ENCODE assay signal across 12 cellular contexts in genomic region chr10:91643700-91644099, GRCh38. TPM values are rescaled to one million over a fixed set of nuclear protein-coding genes. Genes with fewer than 3 reads are reported as not detected.
A peak's percentile ranks its signal among the peaks of the same experiment; 100 is the strongest.
DNase-seq lines count a peak whose midpoint lies in the region; ATAC-seq and TF ChIP-seq lines count a peak whose summit lies in the region.
"Had no signal": no experiment of that assay in that cellular context is flagged by ENCODE, and none has a peak within 500 bp of the region (broad histone marks: within the 10 kb centered on the region; RNA-seq: fewer than 3 reads in every experiment).

No MANE protein-coding gene starts in this region.

- TF ChIP-seq CTCF in A673 (conservative IDR thresholded peaks at IDR 0.05; ENCODE audit: low read depth, low read length), result peak; percentile 41
- TF ChIP-seq CTCF in H9 (conservative IDR thresholded peaks at IDR 0.05), result peak; percentile 77
- peak; percentile 19 to 21 for TF ChIP-seq CTCF in brain (conservative IDR thresholded peaks at IDR 0.05)

- no CpG with 5 or more reads among the region's 5 CpGs for WGBS in H9 (ENCODE audit: extremely low coverage, insufficient read length, low lambda C conversion rate)

- H2BK20ac ChIP-seq in H9 (ENCODE audit: low read depth, low read length, poor library complexity, severe bottlenecking), result no peak overlapping the region

- no peak overlapping the region for H3K56ac ChIP-seq in H9 (ENCODE audit: insufficient read length, low read depth, low read length)

- H3T11ph ChIP-seq in H9 (ENCODE audit: low read length), result no peak overlapping the region

- no peak overlapping the region for H2BK120ac ChIP-seq in H9 (ENCODE audit: low read depth, low read length, poor library complexity, severe bottlenecking)

- POLR2A ChIA-PET in A673 (lab: Charles Lee; ENCODE audit: low non-redundant PET), result no interaction called here

- no peak overlapping the region for H2AFZ ChIP-seq in H9 (ENCODE audit: low read length)

- no peaks in the 10 kb centered on the region for H3K23me2 ChIP-seq in H9 (ENCODE audit: insufficient read length, low read depth, low read length, poor library complexity, severe bottlenecking)

- H3K27me3 Mint-ChIP-seq in H9 (ENCODE audit: low read depth) (peaks cover 27% of the 10 kb centered on the region), brain (peaks cover 13% of the 10 kb centered on the region)

- H3K9ac ChIP-seq in H9 (ENCODE audit: extremely low read depth, insufficient read length, low read length), result no peak overlapping the region

- H2BK12ac ChIP-seq in H9 (ENCODE audit: insufficient read length, low read depth, low read length), result no peak overlapping the region

- H3K18ac ChIP-seq in H9 (ENCODE audit: insufficient read length, low read depth, low read length), result no peak overlapping the region

- H3K4me3 Mint-ChIP-seq in H9, result no peak overlapping the region
- no peak overlapping the region for H3K4me3 Mint-ChIP-seq in brain
- H3K4me3 Mint-ChIP-seq: activated CD4-positive, alpha-beta memory T cell treated with anti-CD3 and anti-CD28 coated beads, Interleukin-2, amount 10 ng/mL, durations not matched to agents 7 days and 5 days; CD8-positive, alpha-beta memory T cell had no signal

- H3K9me3 Mint-ChIP-seq in H9 (no peaks in the 10 kb centered on the region), brain (peaks cover 2 to 32% (median 17%) of the 10 kb centered on the region in 5 experiments)
- H3K9me3 Mint-ChIP-seq: activated CD4-positive, alpha-beta memory T cell treated with anti-CD3 and anti-CD28 coated beads, Interleukin-2, amount 10 ng/mL, durations not matched to agents 7 days and 5 days had no signal

- H3K4me1 ChIP-seq in A673 (ENCODE audit: insufficient read depth, low read length, poor library complexity, severe bottlenecking) (no peaks in the 10 kb centered on the region), H9 (ENCODE audit: insufficient read depth, low read length) (no peaks in the 10 kb centered on the region)

- H3K27ac Mint-ChIP-seq in H9 (no peak overlapping the region), brain (no peak overlapping the region)
- H3K27ac Mint-ChIP-seq: activated CD4-positive, alpha-beta memory T cell treated with anti-CD3 and anti-CD28 coated beads, Interleukin-2, amount 10 ng/mL, durations not matched to agents 7 days and 5 days; CD8-positive, alpha-beta memory T cell had no signal

- no peaks in the 10 kb centered on the region for H4K20me1 ChIP-seq in H9 (ENCODE audit: control insufficient read depth, insufficient read depth, insufficient read length)

- no TSS peak for BruUV-seq in A673 (replicated peaks; lab: Mats Ljungman, UMichigan)

- no peaks in the 10 kb centered on the region for H3K79me1 ChIP-seq in H9 (ENCODE audit: insufficient read depth, low read depth, low read length, poor library complexity, severe bottlenecking)

- no peaks in the 10 kb centered on the region for H3K79me2 ChIP-seq in H9 (ENCODE audit: insufficient read depth, low read length)

- no peak for DNase-seq in A673 (ENCODE audit: low spot score)
- DNase-seq in H9, result peak; percentile 67
- DNase-seq in kidney glomerular epithelial cell (lab: John Stamatoyannopoulos, UW), result peak; percentile 14
- DNase-seq in activated CD4-positive, CD25-positive, alpha-beta regulatory T cell treated with anti-CD3 and anti-CD28 coated beads, Interleukin-2, amount 50 U/mL, for 72 hours, result no peak
- DNase-seq in SIG-M5 treated with dmso at 0.1 percent for 504 hours (lab: John Stamatoyannopoulos, UW; ENCODE audit: unreplicated experiment), result no peak
- DNase-seq: activated CD4-positive, alpha-beta memory T cell treated with anti-CD3 and anti-CD28 coated beads, Interleukin-2, amount 10 ng/mL, durations not matched to agents 7 days and 5 days; CD8-positive, alpha-beta memory T cell; NCI-H1417 treated with DMSO at 0.1 percent for 48 hours; Right ventricle myocardium superior had no signal

- ATAC-seq in HG03196 (IDR thresholded peaks at IDR 0.05; ENCODE audit: unreplicated experiment) (no peak), GM18498 (IDR thresholded peaks at IDR 0.05; ENCODE audit: unreplicated experiment) (no peak)

- no peak overlapping the region for H2AK5ac ChIP-seq in H9 (ENCODE audit: insufficient read length, low read length)

- H4K91ac ChIP-seq in H9 (ENCODE audit: insufficient read length, low read depth, low read length), result no peak overlapping the region

- no peak overlapping the region for H3K14ac ChIP-seq in H9 (ENCODE audit: insufficient read depth, low read length)

- no peak overlapping the region for H3K27ac ChIP-seq in A673 (ENCODE audit: low read depth, low read length, poor library complexity, severe bottlenecking)
- no peak overlapping the region for H3K27ac ChIP-seq in H9 (ENCODE audit: insufficient read length, low read depth, low read length)

- intact Hi-C loops in A673 (cut with micrococcal nuclease; ENCODE audit: unreplicated experiment), result no loop called here

- H3K4me2 ChIP-seq in H9 (ENCODE audit: insufficient read depth, insufficient read length, low read length), result no peak overlapping the region

- H3K27me3 ChIP-seq in A673 (replicated peaks; ENCODE audit: insufficient read depth, low read depth, low read length, poor library complexity) (no peaks in the 10 kb centered on the region), H9 (ENCODE audit: insufficient read depth, low read length) (no peaks in the 10 kb centered on the region)

- no peaks in the 10 kb centered on the region for H3K36me3 ChIP-seq in A673 (ENCODE audit: insufficient read depth, low read length, poor library complexity, severe bottlenecking)

- H3K23ac ChIP-seq in H9 (ENCODE audit: insufficient read length, low read depth, low read length), result no peak overlapping the region

- H4K5ac ChIP-seq in H9 (ENCODE audit: insufficient read length, low read depth, low read length), result no peak overlapping the region

- H3K4me1 Mint-ChIP-seq in H9 (peaks cover 0 to 3% of the 10 kb centered on the region in 2 experiments; a peak in 1 of 4 replicates), brain (no peaks in the 10 kb centered on the region)
- H3K4me1 Mint-ChIP-seq: activated CD4-positive, alpha-beta memory T cell treated with anti-CD3 and anti-CD28 coated beads, Interleukin-2, amount 10 ng/mL, durations not matched to agents 7 days and 5 days; CD8-positive, alpha-beta memory T cell had no signal

- H2BK15ac ChIP-seq in H9 (ENCODE audit: low read depth, low read length), result no peak overlapping the region

- H3K36me3 Mint-ChIP-seq in H9 (ENCODE audit: insufficient read depth in 1 of 3, low read depth in 3 of 3) (no peaks in the 10 kb centered on the region), brain (no peaks in the 10 kb centered on the region)
- H3K36me3 Mint-ChIP-seq: CD8-positive, alpha-beta memory T cell had no signal

- CTCF ChIA-PET in A673 (lab: Charles Lee), result interaction anchor here (0.5 to 0.6 kb wide), 2 partner anchors 94 to 142 kb away, joined by 3 to 4 read pairs; no protein-coding TSS in a partner anchor

- no peak overlapping the region for H3K4me3 ChIP-seq in A673 (ENCODE audit: low read depth, low read length, poor library complexity, severe bottlenecking)

- no peak overlapping the region for H4K8ac ChIP-seq in H9 (replicated peaks; ENCODE audit: insufficient read length, low read depth, low read length)

- H3K9me3 ChIP-seq in A673 (ENCODE audit: low read depth, low read length, poor library complexity, severe bottlenecking) (no peaks in the 10 kb centered on the region), H9 (ENCODE audit: control insufficient read depth, low read depth, low read length) (no peaks in the 10 kb centered on the region)

- no peak overlapping the region for H2BK5ac ChIP-seq in H9 (ENCODE audit: insufficient read length, low read length)

- H3K4ac ChIP-seq in H9 (ENCODE audit: low read depth, low read length), result no peak overlapping the region

RNA-seq across cellular contexts. Expression of gene PPP1R3C, which starts 10.8 kb away (rescaled TPM):
- total RNA-seq in A673 (2021), result 2.1 and 2.7 TPM in 2 replicates
- 1.1 and 1.2 TPM in 2 replicates for total RNA-seq in H9 (2021)
- polyA plus RNA-seq in brain (ENCODE audit: insufficient read depth, low read depth, low replicate concordance), result 8.7 TPM
- total RNA-seq: CD8-positive, alpha-beta memory T cell had no signal
- polyA plus RNA-seq: CD8-positive, alpha-beta memory T cell had no signal

Comparison
In these comparisons a context has a peak if more than half of its experiments do, and no peak if none do; other contexts are left out.
1. DNase-seq: peak in H9 (single experiment) and kidney glomerular epithelial cell (single experiment); none in A673 (single experiment), activated CD4-positive, CD25-positive, alpha-beta regulatory T cell treated with anti-CD3 and anti-CD28 coated beads, Interleukin-2, amount 50 U/mL, for 72 hours (single experiment) and SIG-M5 treated with dmso at 0.1 percent for 504 hours (single experiment).
2. CTCF ChIP-seq: peak in every context shown above with its lines; median percentile 77 in H9; 41 in A673; 20 in brain.